9 cellular contexts compared by ENCODE assay signal in genomic region chr12:54680374-54680773, GRCh38. TPM values are rescaled to one million over a fixed set of nuclear protein-coding genes. Genes with fewer than 3 reads are reported as not detected.
A peak's percentile ranks its signal among the peaks of the same experiment; 100 is the strongest.
DNase-seq lines count a peak whose midpoint lies in the region; ATAC-seq, FAIRE-seq and TF ChIP-seq lines count a peak whose summit lies in the region.
"Had no signal": no experiment of that assay in that cellular context is flagged by ENCODE, and none has a peak within 500 bp of the region (broad histone marks: within the 10 kb centered on the region; RNA-seq: fewer than 3 reads in every experiment).

No MANE protein-coding gene starts in this region.

- H3F3A ChIP-seq in SU-DHL-6 (ENCODE audit: insufficient read depth) = no peaks in the 10 kb centered on the region

- H3K79me2 ChIP-seq in SU-DHL-6 (ENCODE audit: insufficient read depth, low read length) = no peaks in the 10 kb centered on the region

- H3K27me3 ChIP-seq in SU-DHL-6 (ENCODE audit: low read length) = no peaks in the 10 kb centered on the region

- no peak for TF ChIP-seq POLR2A in GM12891 (IDR thresholded peaks at IDR 0.05; ENCODE audit: low read depth, low read length)

- FAIRE-seq in GM12891 (lab: Jason Lieb, UNC) = peak; percentile 70

- H4K20me1 ChIP-seq in SU-DHL-6 (ENCODE audit: low read depth, low read length) = no peaks in the 10 kb centered on the region

- no peak overlapping the region for H2AFZ ChIP-seq in SU-DHL-6 (ENCODE audit: low read depth, low read length, severe bottlenecking)

- ATAC-seq in HG03103 (IDR thresholded peaks at IDR 0.05; ENCODE audit: low read depth, unreplicated experiment) (peak; percentile 83), HG02610 (IDR thresholded peaks at IDR 0.05; ENCODE audit: unreplicated experiment) (no peak)

- H3K36me3 ChIP-seq in SU-DHL-6 (ENCODE audit: low read length) = no peaks in the 10 kb centered on the region

- no peaks in the 10 kb centered on the region for H3K9me3 ChIP-seq in SU-DHL-6 (ENCODE audit: insufficient read depth, low read length)

- H3K4me2 ChIP-seq in SU-DHL-6 (ENCODE audit: low read depth, low read length, poor library complexity, severe bottlenecking) = no peak overlapping the region

- DNase-seq in GM12891 (ENCODE audit: insufficient read length, low spot score) (peak; percentile 8), fibroblast of mammary gland (ENCODE audit: low read depth) (peak; percentile 20), NCI-H2029 (lab: John Stamatoyannopoulos, UW) (no peak)
- DNase-seq in stimulated activated CD4-positive, alpha-beta T cell treated with anti-CD3 and anti-CD28 coated beads, TNF-alpha, amount 100 ng/mL, for 48 hours (ENCODE audit: low read depth in 3 of 3) = peak in 2 of 3 donors; percentile 5 to 8

- TF ChIP-seq CTCF in 22Rv1 (IDR thresholded peaks at IDR 0.05) (peak; percentile 81), SU-DHL-6 (IDR thresholded peaks at IDR 0.05; ENCODE audit: insufficient read depth, low read length, poor library complexity, severe bottlenecking) (peak; percentile 26), fibroblast of mammary gland (conservative IDR thresholded peaks at IDR 0.05; ENCODE audit: control insufficient read depth, insufficient read depth, low read depth, low read length) (peak; percentile 50)

- no peak overlapping the region for H3K4me3 ChIP-seq in SU-DHL-6 (ENCODE audit: insufficient read depth, low read length, poor library complexity, severe bottlenecking)
- H3K4me3 ChIP-seq in fibroblast of mammary gland (ENCODE audit: control insufficient read depth, low read depth, low read length) = no peak overlapping the region

- H3K9me2 ChIP-seq in SU-DHL-6 (replicated peaks; ENCODE audit: insufficient read depth, low read length) = no peaks in the 10 kb centered on the region

- H3K27ac ChIP-seq in 22Rv1 = no peak overlapping the region
- no peak overlapping the region for H3K27ac ChIP-seq in SU-DHL-6 (ENCODE audit: low read depth, low read length)

- H3K9ac ChIP-seq in SU-DHL-6 (ENCODE audit: low read length) = no peak overlapping the region

TF ChIP-seq in GM12891, 5 proteins besides CTCF, POLR2A, EP300 and RAD21:
- no peak for TF ChIP-seq SPI1 (IDR thresholded peaks at IDR 0.05; ENCODE audit: low read depth, low read length)
- no peak for TF ChIP-seq POLR2AphosphoS5 (IDR thresholded peaks at IDR 0.05; ENCODE audit: low read depth, low read length)
- no peak for TF ChIP-seq TAF1 (IDR thresholded peaks at IDR 0.05; ENCODE audit: low read depth, low read length)

RNA-seq across cellular contexts. Expression of gene DCD, which starts 32.2 kb away (rescaled TPM):
- not detected for polyA plus RNA-seq in GM12891 (2012; ENCODE audit: low read depth, missing spikeins)
- polyA plus RNA-seq: adipose tissue had no signal

RNA-seq across cellular contexts. Expression of gene LACRT, which starts 45.7 kb away (rescaled TPM):
- polyA plus RNA-seq in GM12891 (2012; ENCODE audit: low read depth, missing spikeins) = not detected
- polyA plus RNA-seq: adipose tissue had no signal

Comparison
In these comparisons a context has a peak if more than half of its experiments do, and no peak if none do; other contexts are left out.
1. CTCF ChIP-seq: peak in every context shown above with its lines; median percentile 81 in 22Rv1; 50 in fibroblast of mammary gland; 26 in SU-DHL-6.